Comparison of ENCODE assay signal across 15 cellular contexts in the genomic region with DNA sequence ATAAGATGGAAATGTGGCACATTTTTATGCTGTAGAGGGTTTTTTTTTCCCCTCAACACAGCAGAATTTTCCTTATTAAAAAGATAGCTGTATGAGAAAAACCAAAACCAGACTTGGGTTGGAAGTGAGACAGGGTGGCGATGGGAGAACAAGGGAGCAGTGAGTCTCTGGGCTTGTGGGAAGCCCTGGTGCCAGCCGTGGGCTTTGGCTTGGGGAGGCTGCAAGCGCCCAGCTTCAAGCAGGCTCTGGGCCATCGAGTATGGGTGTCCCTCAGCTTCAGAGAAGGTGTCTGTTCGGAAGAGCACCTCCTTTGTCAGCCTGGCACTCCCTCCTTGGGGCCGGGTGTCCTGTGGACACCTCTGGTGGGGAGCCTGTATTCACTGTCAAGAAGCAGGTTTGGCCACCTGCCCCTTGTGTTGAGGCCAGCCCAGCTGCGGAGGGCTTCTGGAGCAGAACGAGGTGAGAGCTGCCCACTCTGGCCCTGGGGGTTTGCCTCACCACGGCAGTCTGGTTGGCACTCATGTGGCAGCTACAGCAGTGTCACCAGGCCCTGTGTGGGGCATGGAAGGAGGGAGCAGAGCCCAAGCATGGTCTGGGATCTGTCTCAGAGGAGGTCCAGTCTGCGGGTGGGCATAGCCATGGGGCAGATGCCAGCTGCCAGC. TPM values are rescaled to one million over a fixed set of nuclear protein-coding genes. Genes with fewer than 3 reads are reported as not detected.
DNase-seq lines count a peak whose midpoint lies in the region; ATAC-seq, FAIRE-seq and TF ChIP-seq lines count a peak whose summit lies in the region.
"Had no signal": no experiment of that assay in that cellular context is flagged by ENCODE, and none has a peak within 500 bp of the region (broad histone marks: within the 10 kb centered on the region; RNA-seq: fewer than 3 reads in every experiment).

No MANE protein-coding gene starts in this region.

- no peak for FAIRE-seq in GM19239 (lab: Jason Lieb, UNC)
- FAIRE-seq: endometrium had no signal

- no peaks in the 10 kb centered on the region for H3K27me3 Mint-ChIP-seq in Caco-2 (ENCODE audit: insufficient read depth, unreplicated experiment)
- H3K27me3 Mint-ChIP-seq in mesothelial cell of epicardium (ENCODE audit: low read depth), result no peaks in the 10 kb centered on the region
- peaks cover 15% of the 10 kb centered on the region for H3K27me3 Mint-ChIP-seq in activated T-helper 2 cell treated with anti-CD3 and anti-CD28 coated beads, Interferon-gamma antibody, Interleukin-2, Interleukin-4, amounts not matched to agents 10 μg/mL and 5 μg/mL and 100 μg/mL, durations not matched to agents 14 hours and 24 hours and 36 hours (ENCODE audit: low read depth)

- POLR2A ChIA-PET in Caco-2 (lab: Charles Lee), result no interaction called here

- no peaks in the 10 kb centered on the region for H3K36me3 Mint-ChIP-seq in Caco-2 (ENCODE audit: insufficient read depth, unreplicated experiment)
- no peaks in the 10 kb centered on the region for H3K36me3 Mint-ChIP-seq in mesothelial cell of epicardium
- no peaks in the 10 kb centered on the region for H3K36me3 Mint-ChIP-seq in activated T-helper 2 cell treated with anti-CD3 and anti-CD28 coated beads, Interferon-gamma antibody, Interleukin-2, Interleukin-4, amounts not matched to agents 10 μg/mL and 5 μg/mL and 100 μg/mL, durations not matched to agents 14 hours and 24 hours and 36 hours (ENCODE audit: low read depth)

- intact Hi-C loops in Caco-2 (cut with micrococcal nuclease; ENCODE audit: unreplicated experiment), result loop anchor here (1.0 to 2.0 kb wide), 5 partner anchors 31 to 220 kb away; no protein-coding TSS in a partner anchor
- intact Hi-C loops in activated T-helper 2 cell treated with anti-CD3 and anti-CD28 coated beads, Interferon-gamma antibody, Interleukin-2, Interleukin-4, amounts not matched to agents 10 μg/mL and 5 μg/mL and 100 μg/mL, durations not matched to agents 14 hours and 24 hours and 36 hours (cut with micrococcal nuclease), result no loop called here

- no peak overlapping the region for H3K4me2 ChIP-seq in fibroblast of lung (ENCODE audit: extremely low read depth, insufficient read depth, low read length)

- no peak for ATAC-seq in HG03039 (IDR thresholded peaks at IDR 0.05; ENCODE audit: unreplicated experiment)
- ATAC-seq: stimulated activated naive CD8-positive, alpha-beta T cell treated with anti-CD3 and anti-CD28 coated beads, Interleukin-15, Interleukin-2, amounts not matched to agents 100 U/mL and 50 U/mL, for 24 hours had no signal

- peak overlapping the region; percentile 81 for H3K27ac Mint-ChIP-seq in Caco-2 (ENCODE audit: unreplicated experiment)
- H3K27ac Mint-ChIP-seq in mesothelial cell of epicardium, result no peak overlapping the region
- H3K27ac Mint-ChIP-seq in activated T-helper 2 cell treated with anti-CD3 and anti-CD28 coated beads, Interferon-gamma antibody, Interleukin-2, Interleukin-4, amounts not matched to agents 10 μg/mL and 5 μg/mL and 100 μg/mL, durations not matched to agents 14 hours and 24 hours and 36 hours, result no peak overlapping the region

- DNase-seq in Caco-2, result peak in 1 of 2 experiments; percentile 22
- DNase-seq in WERI-Rb-1, result peak; percentile 6
- no peak for DNase-seq in fibroblast of lung (ENCODE audit: low read depth in 2 of 2)
- no peak for DNase-seq in GM19239 (ENCODE audit: insufficient read length, low spot score)
- no peak for DNase-seq in mesothelial cell of epicardium (ENCODE audit: low spot score in 2 of 2, unreplicated experiment in 2 of 2)
- no peak for DNase-seq in activated T-helper 2 cell treated with anti-CD3 and anti-CD28 coated beads, Interferon-gamma antibody, Interleukin-2, Interleukin-4, amounts not matched to agents 10 μg/mL and 5 μg/mL and 100 μg/mL, durations not matched to agents 14 hours and 24 hours and 36 hours (ENCODE audit: low spot score)
- DNase-seq: aorta; NCI-H1930; NCI-H748 treated with DMSO at 0.1 percent for 48 hours; stimulated activated CD4-positive, alpha-beta T cell treated with anti-CD3 and anti-CD28 coated beads, Interleukin-4, amount 100 ng/mL, for 4 hours; stimulated activated naive CD8-positive, alpha-beta T cell treated with anti-CD3 and anti-CD28 coated beads, Interleukin-15, Interleukin-2, amounts not matched to agents 100 U/mL and 50 U/mL, for 24 hours had no signal

- H4K20me1 ChIP-seq in fibroblast of lung (ENCODE audit: control insufficient read depth, extremely low read depth, insufficient read depth, low read length), result no peaks in the 10 kb centered on the region

- no peak overlapping the region for H3K9ac ChIP-seq in fibroblast of lung (ENCODE audit: insufficient read depth, low read length)
- no peak overlapping the region for H3K9ac ChIP-seq in rectal smooth muscle tissue (ENCODE audit: low read length)

- H3K9me3 ChIP-seq in Caco-2 (no peaks in the 10 kb centered on the region), WERI-Rb-1 (ENCODE audit: severe bottlenecking) (no peaks in the 10 kb centered on the region), fibroblast of lung (ENCODE audit: control insufficient read depth, insufficient read depth, low read depth, low read length) (no peaks in the 10 kb centered on the region)
- H3K9me3 ChIP-seq: BE2C had no signal

- H3K27ac ChIP-seq in WERI-Rb-1 (peak overlapping the region; percentile 58), fibroblast of lung (ENCODE audit: insufficient read depth, low read length) (peak overlapping the region; percentile 49), rectal smooth muscle tissue (ENCODE audit: low read depth, low read length) (peak overlapping the region; percentile 34)

- no peak overlapping the region for H2AFZ ChIP-seq in fibroblast of lung (ENCODE audit: low read length)

- H3K4me1 ChIP-seq in Caco-2 (peaks cover 15% of the 10 kb centered on the region), fibroblast of lung (ENCODE audit: control insufficient read depth, extremely low read depth, insufficient read depth, low read length) (peaks cover 24% of the 10 kb centered on the region), rectal smooth muscle tissue (ENCODE audit: control insufficient read depth, insufficient read depth, low read length) (peaks cover 31% of the 10 kb centered on the region)

- H3K36me3 ChIP-seq in Caco-2 (ENCODE audit: control insufficient read depth, insufficient read depth, low read length) (no peaks in the 10 kb centered on the region), WERI-Rb-1 (no peaks in the 10 kb centered on the region), fibroblast of lung (ENCODE audit: control insufficient read depth, insufficient read depth, low read length) (no peaks in the 10 kb centered on the region), rectal smooth muscle tissue (ENCODE audit: control insufficient read depth, insufficient read depth, low read length) (no peaks in the 10 kb centered on the region)
- H3K36me3 ChIP-seq: BE2C had no signal

- H3K79me2 ChIP-seq in fibroblast of lung (ENCODE audit: control insufficient read depth, insufficient read depth, low read length), result no peaks in the 10 kb centered on the region

- H3K4me3 ChIP-seq in Caco-2 (ENCODE audit: low read depth, low read length), result no peak overlapping the region
- H3K4me3 ChIP-seq in WERI-Rb-1 (ENCODE audit: low read depth, low read length), result no peak overlapping the region
- no peak overlapping the region for H3K4me3 ChIP-seq in fibroblast of lung (replicated peaks in 1 of 4; ENCODE audit: control extremely low read depth in 1 of 4, insufficient read depth in 1 of 4, low read depth in 3 of 4, low read length in 4 of 4)
- no peak overlapping the region for H3K4me3 ChIP-seq in rectal smooth muscle tissue (ENCODE audit: low read length)

- H3K27me3 ChIP-seq in Caco-2 (replicated peaks; ENCODE audit: control insufficient read depth, insufficient read depth, low read length) (no peaks in the 10 kb centered on the region), WERI-Rb-1 (ENCODE audit: insufficient read depth, low read depth, severe bottlenecking) (no peaks in the 10 kb centered on the region), fibroblast of lung (ENCODE audit: control insufficient read depth, insufficient read depth, low read length) (no peaks in the 10 kb centered on the region), rectal smooth muscle tissue (ENCODE audit: control insufficient read depth, insufficient read depth, low read length) (no peaks in the 10 kb centered on the region)
- H3K27me3 ChIP-seq: BE2C had no signal

- H3K9me3 Mint-ChIP-seq in Caco-2 (ENCODE audit: unreplicated experiment), result no peaks in the 10 kb centered on the region
- H3K9me3 Mint-ChIP-seq in mesothelial cell of epicardium, result no peaks in the 10 kb centered on the region
- H3K9me3 Mint-ChIP-seq in activated T-helper 2 cell treated with anti-CD3 and anti-CD28 coated beads, Interferon-gamma antibody, Interleukin-2, Interleukin-4, amounts not matched to agents 10 μg/mL and 5 μg/mL and 100 μg/mL, durations not matched to agents 14 hours and 24 hours and 36 hours, result no peaks in the 10 kb centered on the region

- H3K4me1 Mint-ChIP-seq in Caco-2 (ENCODE audit: low read depth, unreplicated experiment) (peaks cover 16% of the 10 kb centered on the region), mesothelial cell of epicardium (peaks cover 1% of the 10 kb centered on the region)
- H3K4me1 Mint-ChIP-seq in activated T-helper 2 cell treated with anti-CD3 and anti-CD28 coated beads, Interferon-gamma antibody, Interleukin-2, Interleukin-4, amounts not matched to agents 10 μg/mL and 5 μg/mL and 100 μg/mL, durations not matched to agents 14 hours and 24 hours and 36 hours (ENCODE audit: low read depth), result peaks cover 21% of the 10 kb centered on the region

- CTCF ChIA-PET in Caco-2 (lab: Charles Lee), result interaction anchor here (0.6 to 2.3 kb wide), 7 partner anchors 64 to 224 kb away, joined by 3 to 17 read pairs (median 3); no protein-coding TSS in a partner anchor

- no TSS peak for BruUV-seq in Caco-2 (replicated peaks; lab: Mats Ljungman, UMichigan)

- H3K4me3 Mint-ChIP-seq in Caco-2 (ENCODE audit: unreplicated experiment) (no peak overlapping the region), mesothelial cell of epicardium (no peak overlapping the region)
- no peak overlapping the region for H3K4me3 Mint-ChIP-seq in activated T-helper 2 cell treated with anti-CD3 and anti-CD28 coated beads, Interferon-gamma antibody, Interleukin-2, Interleukin-4, amounts not matched to agents 10 μg/mL and 5 μg/mL and 100 μg/mL, durations not matched to agents 14 hours and 24 hours and 36 hours (ENCODE audit: low read depth)

- TF ChIP-seq CTCF in Caco-2 (IDR thresholded peaks at IDR 0.05; ENCODE audit: insufficient read depth in 1 of 2, low read depth in 1 of 2, low read length in 1 of 2, severe bottlenecking in 1 of 2, unreplicated experiment in 1 of 2), result no peak
- no peak for TF ChIP-seq CTCF in WERI-Rb-1 (IDR thresholded peaks at IDR 0.05; ENCODE audit: low read depth, low read length)
- TF ChIP-seq CTCF in fibroblast of lung (conservative IDR thresholded peaks at IDR 0.05 in 1 of 2, IDR thresholded peaks at IDR 0.05 in 1 of 2; ENCODE audit: low read depth in 1 of 2, low read length in 2 of 2), result no peak
- no peak for TF ChIP-seq CTCF in mesothelial cell of epicardium (IDR thresholded peaks at IDR 0.05; ENCODE audit: unreplicated experiment)

RNA-seq across cellular contexts. Expression of gene ANGPTL2, which starts 37.6 kb away (rescaled TPM):
- total RNA-seq in Caco-2 (2022), result not detected in 2 replicates
- total RNA-seq in fibroblast of lung, result 108 and 163 TPM in 2 replicates
- polyA plus RNA-seq in fibroblast of lung, result 56.9 and 128 TPM in 2 replicates
- polyA plus RNA-seq in fibroblast of lung (2012), result 57.6 and 130 TPM in 2 replicates
- 60.0 and 118 TPM in 2 replicates for polyA minus RNA-seq in fibroblast of lung (ENCODE audit: low replicate concordance)
- total RNA-seq in mesothelial cell of epicardium, result 15.5 to 16.6 TPM (median 16.6 TPM) in 3 replicates
- total RNA-seq in activated T-helper 2 cell treated with anti-CD3 and anti-CD28 coated beads, Interferon-gamma antibody, Interleukin-2, Interleukin-4, amounts not matched to agents 10 μg/mL and 5 μg/mL and 100 μg/mL, durations not matched to agents 14 hours and 24 hours and 36 hours, result not detected in 2 replicates

Comparison
In these comparisons a context has a peak if more than half of its experiments do, and no peak if none do; other contexts are left out.
1. RNA of gene ANGPTL2, which starts 37.6 kb away (total RNA-seq): 108 to 163 TPM in fibroblast of lung and 15.5 to 16.6 TPM in mesothelial cell of epicardium; not detected in Caco-2 and not detected in activated T-helper 2 cell treated with anti-CD3 and anti-CD28 coated beads, Interferon-gamma antibody, Interleukin-2, Interleukin-4, amounts not matched to agents 10 μg/mL and 5 μg/mL and 100 μg/mL, durations not matched to agents 14 hours and 24 hours and 36 hours; every median in the first group is over 10 times any median in the second.
2. Peak in every context shown above with its lines, with median percentiles within 50 percentile points of each other: H3K27ac ChIP-seq.